Comparison of ENCODE assay signal across 21 cellular contexts in genomic region chr7:80842479-80842797, GRCh38.
A peak's percentile ranks its signal among the peaks of the same experiment; 100 is the strongest.
DNase-seq lines count a peak whose midpoint lies in the region; ATAC-seq and TF ChIP-seq lines count a peak whose summit lies in the region.
"Had no signal": no experiment of that assay in that cellular context is flagged by ENCODE, and none has a peak within 500 bp of the region (broad histone marks: within the 10 kb centered on the region; RNA-seq: fewer than 3 reads in every experiment).

No MANE protein-coding gene starts in this region.

- WGBS in ectodermal cell, 2 experiments, result 86 to 100% methylated on average over 1 of the region's 1 CpG

- H3K27me3 Mint-ChIP-seq in progenitor cell of endocrine pancreas, result no peaks in the 10 kb centered on the region
- H3K27me3 Mint-ChIP-seq: CD8-positive, alpha-beta memory T cell had no signal

- TF ChIP-seq CTCF in HL-60 (IDR thresholded peaks at IDR 0.05; ENCODE audit: insufficient read depth, low read length) (no peak), progenitor cell of endocrine pancreas (IDR thresholded peaks at IDR 0.05; ENCODE audit: unreplicated experiment) (no peak)

- no peak for ATAC-seq in HG02840 (IDR thresholded peaks at IDR 0.05; ENCODE audit: low FRiP score, unreplicated experiment)

- H3K27ac ChIP-seq in HL-60 (replicated peaks) (peak overlapping the region; percentile 47), ectodermal cell (ENCODE audit: insufficient read depth, low read depth, low read length, poor library complexity, severe bottlenecking) (peak overlapping the region; percentile 51)
- H3K27ac ChIP-seq: brain microvascular endothelial cell, lower lobe of right lung, thoracic aorta had no signal

- H3K4me1 ChIP-seq in ectodermal cell (ENCODE audit: control insufficient read depth, insufficient read depth, low read length), result peaks cover 27% of the 10 kb centered on the region

- peaks cover 23% of the 10 kb centered on the region for H3K36me3 Mint-ChIP-seq in progenitor cell of endocrine pancreas (ENCODE audit: insufficient read depth)
- H3K36me3 Mint-ChIP-seq: CD8-positive, alpha-beta memory T cell had no signal

- DNase-seq in HL-60 (ENCODE audit: low read depth in 1 of 2, low spot score in 1 of 2), result no peak
- peak; percentile 56 for DNase-seq in NOMO-1 treated with dmso at 0.1 percent for 144 hours (lab: John Stamatoyannopoulos, UW; ENCODE audit: unreplicated experiment)
- DNase-seq in progenitor cell of endocrine pancreas (ENCODE audit: low spot score, unreplicated experiment), result no peak
- DNase-seq in NCI-H748 treated with DMSO at 0.1 percent for 48 hours (lab: John Stamatoyannopoulos, UW), result no peak
- no peak for DNase-seq in AML-193 (lab: John Stamatoyannopoulos, UW)
- DNase-seq: activated CD4-positive, alpha-beta T cell treated with anti-CD3 and anti-CD28 coated beads, Interleukin-2, amount 50 U/mL, for 48 hours; brain microvascular endothelial cell; CD8-positive, alpha-beta memory T cell; DND-41; kidney; lower lobe of right lung; MM.1S; NCI-H1694; NCI-H526 treated with DMSO at 0.1 percent for 48 hours; occipital lobe; stimulated activated CD4-positive, alpha-beta T cell treated with anti-CD3 and anti-CD28 coated beads, Interleukin-4, amount 100 ng/mL, for 24 hours; stimulated activated naive CD4-positive, alpha-beta T cell treated with Interleukin-2 at 50 U/mL for 16 hours had no signal

- H3K4me1 Mint-ChIP-seq in progenitor cell of endocrine pancreas (ENCODE audit: low read depth), result peaks cover 27% of the 10 kb centered on the region
- H3K4me1 Mint-ChIP-seq: CD8-positive, alpha-beta memory T cell had no signal

- no peaks in the 10 kb centered on the region for H3K9me3 Mint-ChIP-seq in progenitor cell of endocrine pancreas (ENCODE audit: low read depth)
- H3K9me3 Mint-ChIP-seq: T-helper 2 cell treated with Interferon-gamma antibody and Interleukin-4, amounts not matched to agents 5 μg/mL and 100 μg/mL, for 36 hours had no signal

- H3K36me3 ChIP-seq in ectodermal cell (ENCODE audit: control insufficient read depth, insufficient read depth, low read length), result no peaks in the 10 kb centered on the region
- H3K36me3 ChIP-seq: brain microvascular endothelial cell, lower lobe of right lung, thoracic aorta had no signal

- H3K27me3 ChIP-seq in HL-60 (ENCODE audit: insufficient read depth, poor library complexity, severe bottlenecking) (no peaks in the 10 kb centered on the region), ectodermal cell (ENCODE audit: control insufficient read depth, insufficient read depth, low read length, poor library complexity, severe bottlenecking) (no peaks in the 10 kb centered on the region)
- H3K27me3 ChIP-seq: brain microvascular endothelial cell had no signal

- H3K4me3 ChIP-seq in HL-60 (replicated peaks; ENCODE audit: insufficient read depth, low read length), result no peak overlapping the region
- H3K4me3 ChIP-seq in ectodermal cell (ENCODE audit: insufficient read depth, low read depth, low read length), result no peak overlapping the region
- H3K4me3 ChIP-seq: lower lobe of right lung, thoracic aorta had no signal

- H3K4me3 Mint-ChIP-seq in progenitor cell of endocrine pancreas (ENCODE audit: low read depth), result no peak overlapping the region
- H3K4me3 Mint-ChIP-seq: CD8-positive, alpha-beta memory T cell; T-helper 2 cell treated with Interferon-gamma antibody and Interleukin-4, amounts not matched to agents 5 μg/mL and 100 μg/mL, for 36 hours had no signal

- H3K27ac Mint-ChIP-seq in progenitor cell of endocrine pancreas, result peak overlapping the region; percentile 1
- H3K27ac Mint-ChIP-seq: CD8-positive, alpha-beta memory T cell; T-helper 2 cell treated with Interferon-gamma antibody and Interleukin-4, amounts not matched to agents 5 μg/mL and 100 μg/mL, for 36 hours had no signal

- no peaks in the 10 kb centered on the region for H3K9me3 ChIP-seq in ectodermal cell (ENCODE audit: control insufficient read depth, low read length)
- H3K9me3 ChIP-seq: lower lobe of right lung, thoracic aorta had no signal
